In the genomic region with DNA sequence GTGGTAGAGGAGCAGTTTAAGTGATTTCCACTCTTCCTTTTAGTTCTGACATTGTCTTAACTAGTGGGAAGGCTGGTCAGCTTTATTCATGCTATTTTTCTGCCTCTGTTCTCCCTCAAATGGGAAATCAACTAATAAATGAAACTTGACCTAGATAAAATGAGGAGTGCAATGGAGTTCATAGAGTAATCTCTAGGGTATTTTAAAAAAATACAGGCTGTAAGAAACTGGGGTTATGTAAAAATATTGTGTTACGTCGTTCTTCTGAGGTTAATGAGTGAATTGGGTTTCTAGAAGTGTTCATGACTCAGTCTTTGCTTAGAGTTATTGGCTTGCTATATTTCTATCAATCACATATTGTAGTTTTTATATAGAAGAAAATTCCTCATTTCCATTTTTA, we compare ENCODE assay signal across 8 cellular contexts.
"Had no signal": no experiment of that assay in that cellular context is flagged by ENCODE, and none has a peak within 500 bp of the region (broad histone marks: within the 10 kb centered on the region; RNA-seq: fewer than 3 reads in every experiment).

No MANE protein-coding gene starts in this region.

- H3K36me3 ChIP-seq: HAP-1 had no signal

- FAIRE-seq: HepG2 had no signal

- H3K9me3 ChIP-seq: HAP-1 had no signal

- H3K27ac ChIP-seq: GM23248, HL-60 had no signal

- ATAC-seq: HCT116, HepG2 had no signal

- H3K4me1 ChIP-seq: HAP-1 had no signal

- DNase-seq: GM23248, GOT3, H7, HFFc6 had no signal

- H3K4me3 ChIP-seq: GM23248, HAP-1 had no signal
